Comparison of ENCODE assay signal across 17 cellular contexts in genomic region chr6:7787137-7787575, GRCh38.
DNase-seq lines count a peak whose midpoint lies in the region; ATAC-seq, FAIRE-seq and TF ChIP-seq lines count a peak whose summit lies in the region.
"Had no signal": no experiment of that assay in that cellular context is flagged by ENCODE, and none has a peak within 500 bp of the region (broad histone marks: within the 10 kb centered on the region; RNA-seq: fewer than 3 reads in every experiment).

No MANE protein-coding gene starts in this region.

- peak; percentile 82 for ATAC-seq in gastroesophageal sphincter
- peak in 3 of 4 donors; percentile 20 to 51 (median 25) for ATAC-seq in pancreas
- ATAC-seq in HG02870 (IDR thresholded peaks at IDR 0.05; ENCODE audit: unreplicated experiment) = no peak
- no peak for ATAC-seq in HG02678 (IDR thresholded peaks at IDR 0.05; ENCODE audit: unreplicated experiment)
- ATAC-seq: left colon, PC-3 had no signal

- H3K4me3 Mint-ChIP-seq in astrocyte (ENCODE audit: unreplicated experiment) = no peak overlapping the region

- H3K9me3 ChIP-seq in AG04450 (ENCODE audit: control insufficient read depth, insufficient read depth, low read length) (no peaks in the 10 kb centered on the region), astrocyte (ENCODE audit: insufficient read depth, low read depth, low read length) (no peaks in the 10 kb centered on the region), gastroesophageal sphincter (no peaks in the 10 kb centered on the region), pancreas (no peaks in the 10 kb centered on the region)

- CTCF ChIA-PET in AG04450 (lab: Charles Lee) = interaction anchor here (1.4 to 3.6 kb wide), 2 partner anchors 22 to 64 kb away, joined by 3 to 15 read pairs; no protein-coding TSS in a partner anchor

- no peak overlapping the region for H2AFZ ChIP-seq in astrocyte (ENCODE audit: low read depth, low read length)

- H3K4me1 Mint-ChIP-seq in astrocyte (ENCODE audit: low read depth, unreplicated experiment) = peaks cover 11% of the 10 kb centered on the region

- no peak for TF ChIP-seq POLR2A in gastroesophageal sphincter (IDR thresholded peaks at IDR 0.05)

- no peak overlapping the region for H3K9ac ChIP-seq in astrocyte (ENCODE audit: low read length)
- H3K9ac ChIP-seq: KMS-11 had no signal

- no peaks in the 10 kb centered on the region for H3K79me2 ChIP-seq in astrocyte (ENCODE audit: insufficient read depth, low read length)

- peaks cover 3% of the 10 kb centered on the region for H3K27me3 ChIP-seq in AG04450 (ENCODE audit: control insufficient read depth, insufficient read depth, low read length)
- peaks cover 5% of the 10 kb centered on the region for H3K27me3 ChIP-seq in astrocyte (ENCODE audit: insufficient read depth, low read length)
- H3K27me3 ChIP-seq in gastroesophageal sphincter = no peaks in the 10 kb centered on the region
- H3K27me3 ChIP-seq in pancreas = no peaks in the 10 kb centered on the region

- no peaks in the 10 kb centered on the region for H4K20me1 ChIP-seq in astrocyte (ENCODE audit: insufficient read depth, low read length)

- no peaks in the 10 kb centered on the region for H3K36me3 Mint-ChIP-seq in astrocyte (ENCODE audit: low read depth, unreplicated experiment)

- no peaks in the 10 kb centered on the region for H3K4me1 ChIP-seq in astrocyte (ENCODE audit: insufficient read depth, low read length)
- H3K4me1 ChIP-seq in gastroesophageal sphincter = peaks cover 15 to 39% (median 25%) of the 10 kb centered on the region in 3 donors
- no peaks in the 10 kb centered on the region for H3K4me1 ChIP-seq in pancreas

- POLR2A ChIA-PET in AG04450 (lab: Yijun Ruan, JAX) = interaction anchor here (0.8 to 1.0 kb wide), 2 partner anchors 26 to 154 kb away, joined by 3 read pairs; no protein-coding TSS in a partner anchor

- TF ChIP-seq CTCF in AG04450 (IDR thresholded peaks at IDR 0.05; ENCODE audit: low read depth, low read length) (no peak), astrocyte (IDR thresholded peaks at IDR 0.05; ENCODE audit: insufficient read depth, low read depth, low read length) (no peak), gastroesophageal sphincter (IDR thresholded peaks at IDR 0.05) (no peak), pancreas (IDR thresholded peaks at IDR 0.05) (no peak)

- H3K4me2 ChIP-seq in astrocyte (ENCODE audit: low read length) = peak overlapping the region; percentile 20
- H3K4me2 ChIP-seq: KMS-11 had no signal

- no peak overlapping the region for H3K4me3 ChIP-seq in AG04450 (ENCODE audit: low read depth, low read length)
- H3K4me3 ChIP-seq in astrocyte (ENCODE audit: insufficient read depth, low read depth, low read length) = no peak overlapping the region
- no peak overlapping the region for H3K4me3 ChIP-seq in gastroesophageal sphincter
- no peak overlapping the region for H3K4me3 ChIP-seq in pancreas

- H3K27ac ChIP-seq in AG04450 (ENCODE audit: low read depth, low read length) (no peak overlapping the region), astrocyte (ENCODE audit: low read depth, low read length) (no peak overlapping the region), gastroesophageal sphincter (peak overlapping the region; percentile 59 to 80 (median 72)), pancreas (no peak overlapping the region)
- H3K27ac ChIP-seq: epithelial cell of prostate, KMS-11 had no signal

- H3K36me3 ChIP-seq in astrocyte (ENCODE audit: insufficient read depth, low read length) (no peaks in the 10 kb centered on the region), gastroesophageal sphincter (no peaks in the 10 kb centered on the region), pancreas (no peaks in the 10 kb centered on the region)

- H3K27ac Mint-ChIP-seq in astrocyte (ENCODE audit: unreplicated experiment) = no peak overlapping the region

- TF ChIP-seq EP300 in gastroesophageal sphincter (IDR thresholded peaks at IDR 0.05) = no peak

- DNase-seq in AG04450 (ENCODE audit: low read depth, low spot score) = peak; percentile 26
- peak; percentile 96 for DNase-seq in astrocyte (ENCODE audit: low read depth)
- no peak for DNase-seq in pancreas
- no peak for DNase-seq in DMS114 treated with DMSO at 0.1 percent for 48 hours (lab: John Stamatoyannopoulos, UW; ENCODE audit: unreplicated experiment)
- no peak for DNase-seq in medulla oblongata (ENCODE audit: extremely low spot score)
- DNase-seq: amniotic stem cell, GOT3, left colon, NCI-H2081 treated with DMSO at 0.1 percent for 48 hours, PC-3, T1000 had no signal

- WGBS in gastroesophageal sphincter (ENCODE audit: low coverage in 1 of 2), 2 donors = 11 to 22% methylated on average over 5 of the region's 5 CpGs
- 61 to 63% methylated on average over 5 of the region's 5 CpGs for WGBS in pancreas, 2 donors

- peaks cover 7% of the 10 kb centered on the region for H3K9me3 Mint-ChIP-seq in astrocyte (ENCODE audit: unreplicated experiment)

- peak; percentile 71 for FAIRE-seq in astrocyte (lab: Jason Lieb, UNC)
- FAIRE-seq in pancreas (lab: Jason Lieb, UNC) = no peak
- FAIRE-seq: G401.6 had no signal

- intact Hi-C loops in pancreas (cut with DNase I) = no loop called here

- peaks cover 6% of the 10 kb centered on the region for H3K27me3 Mint-ChIP-seq in astrocyte (ENCODE audit: low read depth, unreplicated experiment)

Comparison
In these comparisons a context has a peak if more than half of its experiments do, and no peak if none do; other contexts are left out.
1. DNase-seq: peak in AG04450 (single experiment) and astrocyte (single experiment); none in pancreas (0 of 6), DMS114 treated with DMSO at 0.1 percent for 48 hours (single experiment) and medulla oblongata (single experiment).
2. H3K27ac ChIP-seq: peak in gastroesophageal sphincter (4 of 4); none in AG04450 (single experiment), astrocyte (single experiment) and pancreas (0 of 4).
3. ATAC-seq: peak in gastroesophageal sphincter (single experiment) and pancreas (3 of 4); none in HG02870 (single experiment) and HG02678 (single experiment).